In genomic region chrX:24428518-24428917, GRCh38 we compare ENCODE assay signal across 17 cellular contexts.
"Had no signal": no experiment of that assay in that cellular context is flagged by ENCODE, and none has a peak within 500 bp of the region (broad histone marks: within the 10 kb centered on the region; RNA-seq: fewer than 3 reads in every experiment).

No MANE protein-coding gene starts in this region.

- H3K27ac ChIP-seq: gastrocnemius medialis, right atrium auricular region, upper lobe of right lung had no signal

- H3K36me3 ChIP-seq: gastrocnemius medialis, right atrium auricular region, upper lobe of right lung had no signal

- H3K4me3 ChIP-seq: gastrocnemius medialis, lung, right atrium auricular region, upper lobe of right lung had no signal

- DNase-seq: activated CD4-positive, alpha-beta T cell treated with anti-CD3 and anti-CD28 coated beads, Interleukin-2, amount 10 ng/mL, durations not matched to agents 7 days and 5 days; activated CD8-positive, alpha-beta memory T cell treated with anti-CD3 and anti-CD28 coated beads for 24 hours; activated CD8-positive, alpha-beta memory T cell treated with anti-CD3 and anti-CD28 coated beads, Interleukin-2, amount 50 U/mL, for 48 hours; activated gamma-delta T cell treated with Interleukin-2 at 50 U/mL for 16 hours; gastrocnemius medialis; head of caudate nucleus; kidney; midbrain; nephron progenitor cell; occipital lobe; stimulated activated CD4-positive, alpha-beta T cell treated with anti-CD3 and anti-CD28 coated beads, Interleukin-2, amount 100 ng/mL, for 24 hours; stimulated activated naive CD8-positive, alpha-beta T cell treated with anti-CD3 and anti-CD28 coated beads, Interleukin-15, Interleukin-2, amounts not matched to agents 100 U/mL and 50 U/mL, for 24 hours; T-helper 1 cell; T1000; upper lobe of right lung had no signal

- H3K27me3 ChIP-seq: gastrocnemius medialis, right atrium auricular region, upper lobe of right lung had no signal

- H3K9me3 ChIP-seq: gastrocnemius medialis, right atrium auricular region, upper lobe of right lung had no signal

- H3K4me1 ChIP-seq: gastrocnemius medialis, right atrium auricular region, upper lobe of right lung had no signal
